9 cellular contexts compared by ENCODE assay signal in genomic region chr2:233209117-233209977, GRCh38. TPM values are rescaled to one million over a fixed set of nuclear protein-coding genes. Genes with fewer than 3 reads are reported as not detected.
DNase-seq lines count a peak whose midpoint lies in the region; ATAC-seq and TF ChIP-seq lines count a peak whose summit lies in the region.
"Had no signal": no experiment of that assay in that cellular context is flagged by ENCODE, and none has a peak within 500 bp of the region (broad histone marks: within the 10 kb centered on the region; RNA-seq: fewer than 3 reads in every experiment).

No MANE protein-coding gene starts in this region.

- peak overlapping the region; percentile 6 for H3K27ac Mint-ChIP-seq in activated naive CD8-positive, alpha-beta T cell treated with anti-CD3 and anti-CD28 coated beads for 36 hours

- H3K9me3 Mint-ChIP-seq in activated naive CD8-positive, alpha-beta T cell treated with anti-CD3 and anti-CD28 coated beads for 36 hours, result no peaks in the 10 kb centered on the region

- peak; percentile 96 for DNase-seq in A172 (ENCODE audit: low spot score)
- peak; percentile 56 to 57 for DNase-seq in HAP-1 (ENCODE audit: low spot score in 2 of 2)
- no peak for DNase-seq in activated naive CD8-positive, alpha-beta T cell treated with anti-CD3 and anti-CD28 coated beads for 36 hours
- DNase-seq in islet precursor cell, result peak; percentile 84
- no peak for DNase-seq in upper lobe of left lung
- no peak for DNase-seq in NCI-H82 treated with DMSO at 0.1 percent for 48 hours (lab: John Stamatoyannopoulos, UW; ENCODE audit: unreplicated experiment)
- DNase-seq in SIG-M5 (lab: John Stamatoyannopoulos, UW), result no peak
- DNase-seq: amniotic stem cell had no signal

- H3K4me1 ChIP-seq in HAP-1 (peaks cover 9% of the 10 kb centered on the region), upper lobe of left lung (peaks cover 9 to 17% (median 12%) of the 10 kb centered on the region in 4 donors)

- H3K4me3 Mint-ChIP-seq in activated naive CD8-positive, alpha-beta T cell treated with anti-CD3 and anti-CD28 coated beads for 36 hours, result no peak overlapping the region

- in situ Hi-C loops in HAP-1 (cut with MboI; ENCODE audit: low sequenced_read_pairs), result no loop called here

- no peaks in the 10 kb centered on the region for H3K9me3 ChIP-seq in HAP-1
- H3K9me3 ChIP-seq in upper lobe of left lung, result no peaks in the 10 kb centered on the region

- ATAC-seq in upper lobe of left lung (ENCODE audit: low FRiP score in 2 of 2), result no peak
- no peak for ATAC-seq in HG03520 (IDR thresholded peaks at IDR 0.05; ENCODE audit: unreplicated experiment)

- TF ChIP-seq EP300 in upper lobe of left lung (IDR thresholded peaks at IDR 0.05), result no peak

- H3K27me3 ChIP-seq in HAP-1 (ENCODE audit: low read depth) (no peaks in the 10 kb centered on the region), upper lobe of left lung (no peaks in the 10 kb centered on the region)

- no peak for TF ChIP-seq POLR2A in upper lobe of left lung (IDR thresholded peaks at IDR 0.05)

- no peak overlapping the region for H3K27ac ChIP-seq in upper lobe of left lung

- peaks cover 2% of the 10 kb centered on the region for H3K4me1 Mint-ChIP-seq in activated naive CD8-positive, alpha-beta T cell treated with anti-CD3 and anti-CD28 coated beads for 36 hours

- peaks cover 4% of the 10 kb centered on the region for H3K36me3 Mint-ChIP-seq in activated naive CD8-positive, alpha-beta T cell treated with anti-CD3 and anti-CD28 coated beads for 36 hours

- H3K4me3 ChIP-seq in HAP-1 (no peak overlapping the region), upper lobe of left lung (no peak overlapping the region)

- no peak for TF ChIP-seq CTCF in upper lobe of left lung (IDR thresholded peaks at IDR 0.05)

- no peaks in the 10 kb centered on the region for H3K27me3 Mint-ChIP-seq in activated naive CD8-positive, alpha-beta T cell treated with anti-CD3 and anti-CD28 coated beads for 36 hours

- WGBS in upper lobe of left lung, 2 donors, result 49 to 56% methylated on average over 11 of the region's 11 CpGs

- H3K36me3 ChIP-seq in HAP-1 (replicated peaks), result no peaks in the 10 kb centered on the region
- H3K36me3 ChIP-seq in upper lobe of left lung, result peaks cover 0 to 18% (median 6%) of the 10 kb centered on the region in 4 donors

RNA-seq across cellular contexts. Expression of gene ATG16L1, which starts 42.1 kb away (rescaled TPM):
- total RNA-seq in A172 (2014; rRNA removed; shearing (Covaris generic)), result 42.3 and 53.6 TPM in 2 replicates
- 10 to 100 TPM; 23.4 to 26.1 TPM for total RNA-seq in activated naive CD8-positive, alpha-beta T cell treated with anti-CD3 and anti-CD28 coated beads for 36 hours
- total RNA-seq in upper lobe of left lung, result 10 to 100 TPM; 22.8 to 33.3 (median 26.4) TPM

Comparison
In these comparisons a context has a peak if more than half of its experiments do, and no peak if none do; other contexts are left out.
1. DNase-seq: peak in A172 (single experiment), HAP-1 (2 of 2) and islet precursor cell (single experiment); none in activated naive CD8-positive, alpha-beta T cell treated with anti-CD3 and anti-CD28 coated beads for 36 hours (single experiment), upper lobe of left lung (0 of 2), NCI-H82 treated with DMSO at 0.1 percent for 48 hours (single experiment) and SIG-M5 (single experiment).